In genomic region chr15:77702211-77702957, GRCh38 we compare ENCODE assay signal across 8 cellular contexts.
DNase-seq lines count a peak whose midpoint lies in the region; ATAC-seq and TF ChIP-seq lines count a peak whose summit lies in the region.
"Had no signal": no experiment of that assay in that cellular context is flagged by ENCODE, and none has a peak within 500 bp of the region (broad histone marks: within the 10 kb centered on the region; RNA-seq: fewer than 3 reads in every experiment).

No MANE protein-coding gene starts in this region.

- no peak for ATAC-seq in body of pancreas
- ATAC-seq in mucosa of descending colon = peak; percentile 54
- no peak for ATAC-seq in GM21619 (IDR thresholded peaks at IDR 0.05; ENCODE audit: unreplicated experiment)

- DNase-seq in GM19238 (ENCODE audit: insufficient read length, low spot score) (peak; percentile 32), MM.1S (peak; percentile 28), body of pancreas (peak in 3 of 4 donors; percentile 14 to 26 (median 17)), mucosa of descending colon (peak; percentile 23 to 55 (median 46)), SHP77 (lab: John Stamatoyannopoulos, UW) (no peak), hypothalamus (lab: John Stamatoyannopoulos, UW) (no peak)

- H3K9ac ChIP-seq in MM.1S (ENCODE audit: low read length) = no peak overlapping the region

- H3K79me2 ChIP-seq in MM.1S (ENCODE audit: low read length) = no peaks in the 10 kb centered on the region

- no peaks in the 10 kb centered on the region for H3K36me3 ChIP-seq in MM.1S (replicated peaks; ENCODE audit: insufficient read depth, low read length)
- H3K36me3 ChIP-seq in body of pancreas (replicated peaks in 1 of 2; ENCODE audit: insufficient read depth in 1 of 2, low read depth in 2 of 2) = no peaks in the 10 kb centered on the region
- no peaks in the 10 kb centered on the region for H3K36me3 ChIP-seq in mucosa of descending colon (ENCODE audit: low read depth)
- H3K36me3 ChIP-seq: right lobe of liver had no signal

- no peak for TF ChIP-seq POLR2A in body of pancreas (IDR thresholded peaks at IDR 0.05)

- H3K27me3 ChIP-seq in MM.1S (replicated peaks; ENCODE audit: insufficient read depth, low read length) (peaks cover 34% of the 10 kb centered on the region), body of pancreas (no peaks in the 10 kb centered on the region)
- H3K27me3 ChIP-seq: right lobe of liver had no signal

- no peak overlapping the region for H3K27ac ChIP-seq in MM.1S (ENCODE audit: low read length)
- H3K27ac ChIP-seq in body of pancreas = no peak overlapping the region
- H3K27ac ChIP-seq: right lobe of liver had no signal

- H3K4me1 ChIP-seq in MM.1S (ENCODE audit: low read length) (no peaks in the 10 kb centered on the region), body of pancreas (no peaks in the 10 kb centered on the region), mucosa of descending colon (ENCODE audit: low read depth) (no peaks in the 10 kb centered on the region)
- H3K4me1 ChIP-seq: right lobe of liver had no signal

- H2AFZ ChIP-seq in MM.1S (ENCODE audit: low read length) = no peak overlapping the region

- 7 to 37% methylated on average over 3 to 5 of the region's 5 CpGs for WGBS in body of pancreas, 2 donors

- no peaks in the 10 kb centered on the region for H4K20me1 ChIP-seq in MM.1S (ENCODE audit: insufficient read depth, low read length)

- H3F3A ChIP-seq in MM.1S (ENCODE audit: insufficient read depth, low read length) = no peaks in the 10 kb centered on the region

- H3K4me2 ChIP-seq in MM.1S (ENCODE audit: low read depth, low read length) = no peak overlapping the region

- H3K4me3 ChIP-seq in MM.1S (ENCODE audit: low read length) (no peak overlapping the region), body of pancreas (no peak overlapping the region), mucosa of descending colon (no peak overlapping the region)
- H3K4me3 ChIP-seq: right lobe of liver had no signal

- no peak for TF ChIP-seq CTCF in MM.1S (IDR thresholded peaks at IDR 0.05; ENCODE audit: low read length)
- no peak for TF ChIP-seq CTCF in body of pancreas (IDR thresholded peaks at IDR 0.05)
- TF ChIP-seq CTCF in mucosa of descending colon (IDR thresholded peaks at IDR 0.05) = no peak

- H3K9me2 ChIP-seq in MM.1S (replicated peaks; ENCODE audit: insufficient read depth, low read length) = no peaks in the 10 kb centered on the region

- no peaks in the 10 kb centered on the region for H3K9me3 ChIP-seq in MM.1S (replicated peaks; ENCODE audit: insufficient read depth, low read length)
- H3K9me3 ChIP-seq in body of pancreas = no peaks in the 10 kb centered on the region
- no peaks in the 10 kb centered on the region for H3K9me3 ChIP-seq in mucosa of descending colon
- H3K9me3 ChIP-seq: right lobe of liver had no signal

- intact Hi-C loops in body of pancreas (cut with DNase I) (no loop called here), mucosa of descending colon (cut with DNase I, micrococcal nuclease) (no loop called here)

Comparison
In these comparisons a context has a peak if more than half of its experiments do, and no peak if none do; other contexts are left out.
1. DNase-seq: peak in GM19238 (single experiment), MM.1S (single experiment), body of pancreas (3 of 4) and mucosa of descending colon (3 of 3); none in SHP77 (0 of 2) and hypothalamus (0 of 51).